In the genomic region with DNA sequence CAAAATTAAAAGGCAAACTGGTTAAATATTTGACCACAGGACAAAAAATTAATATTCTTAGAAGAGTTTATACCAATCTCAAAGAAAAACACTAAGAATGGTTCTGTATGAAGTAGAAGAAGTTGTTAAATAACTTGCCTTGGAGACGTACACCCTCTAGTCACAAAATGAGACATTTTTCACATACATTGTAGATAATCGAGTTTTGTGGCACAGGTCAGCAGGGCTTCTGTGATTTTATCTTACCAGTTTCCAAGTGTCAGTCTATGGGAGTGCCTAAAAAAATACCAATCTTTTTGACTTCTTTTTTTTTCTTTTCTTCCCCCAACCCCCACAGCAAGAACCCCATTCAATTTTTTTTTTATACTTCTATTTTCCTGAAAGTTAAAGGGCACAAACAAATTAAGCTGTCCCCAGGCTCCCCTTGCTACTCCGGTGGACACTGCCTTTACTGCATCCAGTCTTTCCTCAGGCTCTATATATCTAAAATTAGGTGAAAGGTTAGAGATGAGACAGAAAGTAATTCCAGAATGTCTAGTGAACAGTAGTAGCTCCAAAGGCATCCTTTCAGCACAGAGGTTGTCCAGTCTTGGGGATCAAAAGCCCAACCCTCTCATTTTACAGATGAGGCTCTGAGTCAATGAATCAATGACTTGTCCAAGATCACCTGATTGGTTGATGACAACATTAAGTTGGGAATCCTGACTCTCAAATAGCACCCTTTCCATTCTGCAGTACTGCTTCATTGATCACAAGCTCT, we compare ENCODE assay signal across 21 cellular contexts. TPM values are rescaled to one million over a fixed set of nuclear protein-coding genes. Genes with fewer than 3 reads are reported as not detected.
A peak's percentile ranks its signal among the peaks of the same experiment; 100 is the strongest.
DNase-seq lines count a peak whose midpoint lies in the region; ATAC-seq and TF ChIP-seq lines count a peak whose summit lies in the region.
"Had no signal": no experiment of that assay in that cellular context is flagged by ENCODE, and none has a peak within 500 bp of the region (broad histone marks: within the 10 kb centered on the region; RNA-seq: fewer than 3 reads in every experiment).

No MANE protein-coding gene starts in this region.

- H3K4me1 ChIP-seq in breast epithelium = no peaks in the 10 kb centered on the region
- H3K4me1 ChIP-seq in left lung = peaks cover 4 to 28% of the 10 kb centered on the region in 2 donors
- H3K4me1 ChIP-seq in thyroid gland = peaks cover 22 to 56% of the 10 kb centered on the region in 2 donors

- H3K9me3 Mint-ChIP-seq in MCF 10A (ENCODE audit: unreplicated experiment) = no peaks in the 10 kb centered on the region
- H3K9me3 Mint-ChIP-seq: activated naive CD4-positive, alpha-beta T cell treated with anti-CD3 and anti-CD28 coated beads for 36 hours had no signal

- H3K27me3 ChIP-seq in breast epithelium = no peaks in the 10 kb centered on the region
- H3K27me3 ChIP-seq in left lung = no peaks in the 10 kb centered on the region
- no peaks in the 10 kb centered on the region for H3K27me3 ChIP-seq in thyroid gland
- H3K27me3 ChIP-seq: body of pancreas, ovary had no signal

- DNase-seq in MCF 10A (ENCODE audit: unreplicated experiment) (no peak), breast epithelium (ENCODE audit: low spot score in 2 of 2) (no peak), SW480 (ENCODE audit: low spot score) (peak; percentile 19), left lung (no peak), thyroid gland (no peak), RPMI8226 (no peak)
- DNase-seq in effector CD8-positive, alpha-beta T cell (lab: John Stamatoyannopoulos, UW) = no peak
- DNase-seq: 8988T; activated CD4-positive, alpha-beta T cell treated with anti-CD3 and anti-CD28 coated beads, Interleukin-2, amount 50 U/mL, for 1 hour; activated naive CD4-positive, alpha-beta T cell treated with anti-CD3 and anti-CD28 coated beads for 36 hours; activated T-cell treated with anti-CD3 and anti-CD28 coated beads for 4 hours; body of pancreas; dermis blood vessel endothelial cell; DMS79; hippocampal formation; KBM-7; kidney glomerular epithelial cell; ovary had no signal

- 82 to 83% methylated on average over 3 of the region's 3 CpGs for WGBS in thyroid gland, 2 donors

- H3K4me1 Mint-ChIP-seq in MCF 10A (ENCODE audit: insufficient read depth, unreplicated experiment) = peaks cover 16% of the 10 kb centered on the region

- H3K27ac ChIP-seq in breast epithelium = peak overlapping the region in 1 of 2 donors; percentile 27
- H3K27ac ChIP-seq in left lung = peak overlapping the region; percentile 33 to 46
- H3K27ac ChIP-seq in thyroid gland = peak overlapping the region in 2 of 3 donors; percentile 40 to 69
- H3K27ac ChIP-seq: C4-2B had no signal

- H3K36me3 Mint-ChIP-seq in MCF 10A (ENCODE audit: insufficient read depth, unreplicated experiment) = no peaks in the 10 kb centered on the region

- TF ChIP-seq POLR2A in breast epithelium (IDR thresholded peaks at IDR 0.05) (no peak), thyroid gland (IDR thresholded peaks at IDR 0.05) (no peak)

- BruUV-seq in MCF 10A (replicated peaks; lab: Mats Ljungman, UMichigan) = no TSS peak

- POLR2A ChIA-PET in MCF 10A (lab: Yijun Ruan, JAX) = interaction anchor here (0.9 to 1.2 kb wide), 3 partner anchors 11 to 18 kb away, joined by 3 to 4 read pairs (median 3); no protein-coding TSS in a partner anchor

- TF ChIP-seq CTCF in MCF 10A (IDR thresholded peaks at IDR 0.05; ENCODE audit: unreplicated experiment) (no peak), breast epithelium (IDR thresholded peaks at IDR 0.05) (no peak), left lung (IDR thresholded peaks at IDR 0.05) (no peak), thyroid gland (IDR thresholded peaks at IDR 0.05) (no peak)

- H3K9me3 ChIP-seq in breast epithelium (no peaks in the 10 kb centered on the region), left lung (no peaks in the 10 kb centered on the region), thyroid gland (no peaks in the 10 kb centered on the region)
- H3K9me3 ChIP-seq: body of pancreas, ovary had no signal

- intact Hi-C loops in MCF 10A (cut with micrococcal nuclease) (no loop called here), breast epithelium (cut with DNase I; ENCODE audit: low total_unique reads) (no loop called here), left lung (cut with DNase I) (no loop called here), thyroid gland (cut with DNase I) (no loop called here)

- H3K36me3 ChIP-seq in breast epithelium (no peaks in the 10 kb centered on the region), left lung (no peaks in the 10 kb centered on the region), thyroid gland (no peaks in the 10 kb centered on the region)
- H3K36me3 ChIP-seq: ovary had no signal

- H3K4me3 Mint-ChIP-seq in MCF 10A (ENCODE audit: unreplicated experiment) = no peak overlapping the region
- H3K4me3 Mint-ChIP-seq: activated naive CD4-positive, alpha-beta T cell treated with anti-CD3 and anti-CD28 coated beads for 36 hours had no signal

- CTCF ChIA-PET in MCF 10A (lab: Yijun Ruan, JAX) = interaction anchor here (0.6 kb wide), 1 partner anchor 19 kb away, joined by 7 read pairs; no protein-coding TSS in a partner anchor

- no peaks in the 10 kb centered on the region for H3K27me3 Mint-ChIP-seq in MCF 10A (ENCODE audit: insufficient read depth, unreplicated experiment)

- H3K4me3 ChIP-seq in breast epithelium = no peak overlapping the region
- no peak overlapping the region for H3K4me3 ChIP-seq in left lung
- H3K4me3 ChIP-seq in thyroid gland (replicated peaks in 1 of 3) = no peak overlapping the region
- H3K4me3 ChIP-seq: body of pancreas, ovary, skin epidermis had no signal

- ATAC-seq in left lung (no peak), HG03025 (IDR thresholded peaks at IDR 0.05; ENCODE audit: low FRiP score, unreplicated experiment) (no peak)
- ATAC-seq: body of pancreas had no signal

- H3K27ac Mint-ChIP-seq in MCF 10A (ENCODE audit: low read depth, unreplicated experiment) = peak overlapping the region; percentile 37
- H3K27ac Mint-ChIP-seq: activated naive CD4-positive, alpha-beta T cell treated with anti-CD3 and anti-CD28 coated beads for 36 hours had no signal

RNA-seq across cellular contexts. Expression of a gene that starts 6.2 kb away (rescaled TPM):
- total RNA-seq in MCF 10A (2022) (65.5 and 86.0 TPM in 2 replicates), breast epithelium (100 to 1,000 TPM; 128 to 162 (median 156) TPM), left lung (10 to 100 TPM; 82.3 to 84.1 TPM), thyroid gland (10 to 100 TPM; 53.0 to 75.4 (median 66.7) TPM)
